Comparison of ENCODE assay signal across 1 cellular context in the genomic region with DNA sequence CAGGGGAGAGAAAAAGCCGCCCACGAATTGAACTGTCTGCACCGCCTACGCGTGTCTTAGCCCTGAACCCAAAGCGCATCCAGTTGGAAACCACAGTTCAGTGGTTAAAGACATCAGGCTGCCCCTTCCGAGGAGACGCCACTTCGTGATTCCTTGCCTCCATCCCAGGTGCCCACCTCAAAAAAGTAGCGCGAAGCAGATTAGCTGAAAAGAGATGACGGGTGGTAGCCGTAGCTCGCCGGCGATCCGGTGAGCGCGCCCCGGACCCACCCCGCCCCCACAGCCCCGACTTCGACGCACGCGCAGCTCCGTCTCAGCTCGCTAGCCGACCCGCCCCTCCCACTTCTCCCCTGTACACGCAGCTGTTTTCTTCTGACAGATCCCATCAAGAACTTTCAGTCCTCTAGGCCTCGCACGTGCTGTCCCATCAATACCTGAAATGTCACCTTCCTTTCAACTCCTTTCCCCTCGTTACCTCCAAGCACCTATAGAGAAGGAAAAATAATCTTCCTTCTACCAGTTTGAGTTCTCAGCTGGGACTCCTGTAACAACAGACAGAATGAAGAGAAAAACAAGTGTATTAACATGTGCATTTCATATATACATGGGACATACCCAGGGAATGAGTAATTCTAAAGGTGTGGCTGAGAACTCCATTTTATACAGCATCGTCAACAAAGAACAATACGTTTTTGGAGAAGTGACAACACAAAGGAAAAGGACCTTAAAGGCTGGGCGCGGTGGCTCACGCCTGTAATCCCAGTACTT.
TF ChIP-seq lines count a peak whose summit lies in the region.

No MANE protein-coding gene starts in this region.

TF ChIP-seq in K562, 482 proteins besides CTCF, POLR2A, EP300 and RAD21 (continued from another document and continues in another):
- TF ChIP-seq, protein P1, sequence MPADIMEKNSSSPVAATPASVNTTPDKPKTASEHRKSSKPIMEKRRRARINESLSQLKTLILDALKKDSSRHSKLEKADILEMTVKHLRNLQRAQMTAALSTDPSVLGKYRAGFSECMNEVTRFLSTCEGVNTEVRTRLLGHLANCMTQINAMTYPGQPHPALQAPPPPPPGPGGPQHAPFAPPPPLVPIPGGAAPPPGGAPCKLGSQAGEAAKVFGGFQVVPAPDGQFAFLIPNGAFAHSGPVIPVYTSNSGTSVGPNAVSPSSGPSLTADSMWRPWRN (IDR thresholded peaks at IDR 0.05; ENCODE audit: low read depth) = peak; percentile 20; the same call in 1 of the 2 replicates
- TF ChIP-seq HSF4 (CRISPR knock-in tag; IDR thresholded peaks at IDR 0.05; ENCODE audit: borderline replicate concordance) (no peak), PRMT5 (CRISPR knock-in tag; IDR thresholded peaks at IDR 0.05) (no peak), E2F1 (CRISPR knock-in tag; IDR thresholded peaks at IDR 0.05) (no peak), FOSL1 (tag; conservative IDR thresholded peaks at IDR 0.05) (no peak; the same call in 1 of the 2 replicates), MXD1 (CRISPR knock-in tag; IDR thresholded peaks at IDR 0.05; ENCODE audit: borderline replicate concordance, poor library complexity, severe bottlenecking) (peak; percentile 56), MCM7 (IDR thresholded peaks at IDR 0.05) (no peak), CTCFL (IDR thresholded peaks at IDR 0.05; ENCODE audit: borderline replicate concordance, insufficient read depth, low read depth, low read length, poor library complexity, severe bottlenecking) (no peak), NFIX (CRISPR knock-in tag; IDR thresholded peaks at IDR 0.05; ENCODE audit: low read depth) (no peak), ZNF212 (CRISPR knock-in tag; IDR thresholded peaks at IDR 0.05) (no peak), SOX6 (IDR thresholded peaks at IDR 0.05) (peak; percentile 60; the same call in 1 of the 2 replicates), MITF (IDR thresholded peaks at IDR 0.05) (no peak), ZNF224 (CRISPR knock-in tag; IDR thresholded peaks at IDR 0.05) (no peak), NFRKB (IDR thresholded peaks at IDR 0.05; ENCODE audit: low read depth) (peak; percentile 10; the same call in 1 of the 2 replicates), TFE3 (CRISPR knock-in tag; IDR thresholded peaks at IDR 0.05) (no peak), TEAD2 (tag; IDR thresholded peaks at IDR 0.05) (no peak), LCOR (CRISPR knock-in tag; IDR thresholded peaks at IDR 0.05) (no peak), MAX (CRISPR knock-in tag; IDR thresholded peaks at IDR 0.05) (peak; percentile 70), ZNF354B (CRISPR knock-in tag; IDR thresholded peaks at IDR 0.05) (no peak), POLR3G (IDR thresholded peaks at IDR 0.05; ENCODE audit: extremely low read depth, insufficient read length, insufficient replicate concordance) (no peak), MEIS2 (IDR thresholded peaks at IDR 0.05; ENCODE audit: partially characterized antibody) (peak; percentile 81), CC2D1A (IDR thresholded peaks at IDR 0.05) (0 out of 2 replicates have a peak, but pooled peaks have one; percentile 54), HDAC8 (tag; IDR thresholded peaks at IDR 0.05) (no peak), FOXJ2 (tag; IDR thresholded peaks at IDR 0.05) (0 out of 2 replicates have a peak, but pooled peaks have one; percentile 36), U2AF1 (optimal IDR thresholded peaks at IDR 0.05; ENCODE audit: low read depth, low read length) (no peak), ZNF511 (CRISPR knock-in tag; IDR thresholded peaks at IDR 0.05) (no peak), ZSCAN32 (CRISPR knock-in tag; IDR thresholded peaks at IDR 0.05) (no peak), ZNF134 (CRISPR knock-in tag; conservative IDR thresholded peaks at IDR 0.05) (no peak)
- TF ChIP-seq, protein P2, sequence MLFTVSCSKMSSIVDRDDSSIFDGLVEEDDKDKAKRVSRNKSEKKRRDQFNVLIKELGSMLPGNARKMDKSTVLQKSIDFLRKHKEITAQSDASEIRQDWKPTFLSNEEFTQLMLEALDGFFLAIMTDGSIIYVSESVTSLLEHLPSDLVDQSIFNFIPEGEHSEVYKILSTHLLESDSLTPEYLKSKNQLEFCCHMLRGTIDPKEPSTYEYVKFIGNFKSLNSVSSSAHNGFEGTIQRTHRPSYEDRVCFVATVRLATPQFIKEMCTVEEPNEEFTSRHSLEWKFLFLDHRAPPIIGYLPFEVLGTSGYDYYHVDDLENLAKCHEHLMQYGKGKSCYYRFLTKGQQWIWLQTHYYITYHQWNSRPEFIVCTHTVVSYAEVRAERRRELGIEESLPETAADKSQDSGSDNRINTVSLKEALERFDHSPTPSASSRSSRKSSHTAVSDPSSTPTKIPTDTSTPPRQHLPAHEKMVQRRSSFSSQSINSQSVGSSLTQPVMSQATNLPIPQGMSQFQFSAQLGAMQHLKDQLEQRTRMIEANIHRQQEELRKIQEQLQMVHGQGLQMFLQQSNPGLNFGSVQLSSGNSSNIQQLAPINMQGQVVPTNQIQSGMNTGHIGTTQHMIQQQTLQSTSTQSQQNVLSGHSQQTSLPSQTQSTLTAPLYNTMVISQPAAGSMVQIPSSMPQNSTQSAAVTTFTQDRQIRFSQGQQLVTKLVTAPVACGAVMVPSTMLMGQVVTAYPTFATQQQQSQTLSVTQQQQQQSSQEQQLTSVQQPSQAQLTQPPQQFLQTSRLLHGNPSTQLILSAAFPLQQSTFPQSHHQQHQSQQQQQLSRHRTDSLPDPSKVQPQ (CRISPR knock-in tag; IDR thresholded peaks at IDR 0.05; ENCODE audit: borderline replicate concordance) = no peak
- TF ChIP-seq, protein P3, sequence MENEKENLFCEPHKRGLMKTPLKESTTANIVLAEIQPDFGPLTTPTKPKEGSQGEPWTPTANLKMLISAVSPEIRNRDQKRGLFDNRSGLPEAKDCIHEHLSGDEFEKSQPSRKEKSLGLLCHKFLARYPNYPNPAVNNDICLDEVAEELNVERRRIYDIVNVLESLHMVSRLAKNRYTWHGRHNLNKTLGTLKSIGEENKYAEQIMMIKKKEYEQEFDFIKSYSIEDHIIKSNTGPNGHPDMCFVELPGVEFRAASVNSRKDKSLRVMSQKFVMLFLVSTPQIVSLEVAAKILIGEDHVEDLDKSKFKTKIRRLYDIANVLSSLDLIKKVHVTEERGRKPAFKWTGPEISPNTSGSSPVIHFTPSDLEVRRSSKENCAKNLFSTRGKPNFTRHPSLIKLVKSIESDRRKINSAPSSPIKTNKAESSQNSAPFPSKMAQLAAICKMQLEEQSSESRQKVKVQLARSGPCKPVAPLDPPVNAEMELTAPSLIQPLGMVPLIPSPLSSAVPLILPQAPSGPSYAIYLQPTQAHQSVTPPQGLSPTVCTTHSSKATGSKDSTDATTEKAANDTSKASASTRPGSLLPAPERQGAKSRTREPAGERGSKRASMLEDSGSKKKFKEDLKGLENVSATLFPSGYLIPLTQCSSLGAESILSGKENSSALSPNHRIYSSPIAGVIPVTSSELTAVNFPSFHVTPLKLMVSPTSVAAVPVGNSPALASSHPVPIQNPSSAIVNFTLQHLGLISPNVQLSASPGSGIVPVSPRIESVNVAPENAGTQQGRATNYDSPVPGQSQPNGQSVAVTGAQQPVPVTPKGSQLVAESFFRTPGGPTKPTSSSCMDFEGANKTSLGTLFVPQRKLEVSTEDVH (IDR thresholded peaks at IDR 0.05; ENCODE audit: low read depth, partially characterized antibody) = no peak
- TF ChIP-seq, protein P4, sequence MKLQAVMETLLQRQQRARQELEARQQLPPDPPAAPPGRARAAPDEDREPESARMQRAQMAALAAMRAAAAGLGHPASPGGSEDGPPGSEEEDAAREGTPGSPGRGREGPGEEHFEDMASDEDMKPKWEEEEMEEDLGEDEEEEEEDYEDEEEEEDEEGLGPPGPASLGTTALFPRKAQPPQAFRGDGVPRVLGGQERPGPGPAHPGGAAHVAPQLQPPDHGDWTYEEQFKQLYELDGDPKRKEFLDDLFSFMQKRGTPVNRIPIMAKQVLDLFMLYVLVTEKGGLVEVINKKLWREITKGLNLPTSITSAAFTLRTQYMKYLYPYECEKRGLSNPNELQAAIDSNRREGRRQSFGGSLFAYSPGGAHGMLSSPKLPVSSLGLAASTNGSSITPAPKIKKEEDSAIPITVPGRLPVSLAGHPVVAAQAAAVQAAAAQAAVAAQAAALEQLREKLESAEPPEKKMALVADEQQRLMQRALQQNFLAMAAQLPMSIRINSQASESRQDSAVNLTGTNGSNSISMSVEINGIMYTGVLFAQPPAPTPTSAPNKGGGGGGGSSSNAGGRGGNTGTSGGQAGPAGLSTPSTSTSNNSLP (IDR thresholded peaks at IDR 0.05; ENCODE audit: borderline replicate concordance, low read depth, low read length) = no peak
- TF ChIP-seq, protein P5, sequence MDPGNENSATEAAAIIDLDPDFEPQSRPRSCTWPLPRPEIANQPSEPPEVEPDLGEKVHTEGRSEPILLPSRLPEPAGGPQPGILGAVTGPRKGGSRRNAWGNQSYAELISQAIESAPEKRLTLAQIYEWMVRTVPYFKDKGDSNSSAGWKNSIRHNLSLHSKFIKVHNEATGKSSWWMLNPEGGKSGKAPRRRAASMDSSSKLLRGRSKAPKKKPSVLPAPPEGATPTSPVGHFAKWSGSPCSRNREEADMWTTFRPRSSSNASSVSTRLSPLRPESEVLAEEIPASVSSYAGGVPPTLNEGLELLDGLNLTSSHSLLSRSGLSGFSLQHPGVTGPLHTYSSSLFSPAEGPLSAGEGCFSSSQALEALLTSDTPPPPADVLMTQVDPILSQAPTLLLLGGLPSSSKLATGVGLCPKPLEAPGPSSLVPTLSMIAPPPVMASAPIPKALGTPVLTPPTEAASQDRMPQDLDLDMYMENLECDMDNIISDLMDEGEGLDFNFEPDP (CRISPR knock-in tag; IDR thresholded peaks at IDR 0.05) = no peak
- TF ChIP-seq, protein P6, sequence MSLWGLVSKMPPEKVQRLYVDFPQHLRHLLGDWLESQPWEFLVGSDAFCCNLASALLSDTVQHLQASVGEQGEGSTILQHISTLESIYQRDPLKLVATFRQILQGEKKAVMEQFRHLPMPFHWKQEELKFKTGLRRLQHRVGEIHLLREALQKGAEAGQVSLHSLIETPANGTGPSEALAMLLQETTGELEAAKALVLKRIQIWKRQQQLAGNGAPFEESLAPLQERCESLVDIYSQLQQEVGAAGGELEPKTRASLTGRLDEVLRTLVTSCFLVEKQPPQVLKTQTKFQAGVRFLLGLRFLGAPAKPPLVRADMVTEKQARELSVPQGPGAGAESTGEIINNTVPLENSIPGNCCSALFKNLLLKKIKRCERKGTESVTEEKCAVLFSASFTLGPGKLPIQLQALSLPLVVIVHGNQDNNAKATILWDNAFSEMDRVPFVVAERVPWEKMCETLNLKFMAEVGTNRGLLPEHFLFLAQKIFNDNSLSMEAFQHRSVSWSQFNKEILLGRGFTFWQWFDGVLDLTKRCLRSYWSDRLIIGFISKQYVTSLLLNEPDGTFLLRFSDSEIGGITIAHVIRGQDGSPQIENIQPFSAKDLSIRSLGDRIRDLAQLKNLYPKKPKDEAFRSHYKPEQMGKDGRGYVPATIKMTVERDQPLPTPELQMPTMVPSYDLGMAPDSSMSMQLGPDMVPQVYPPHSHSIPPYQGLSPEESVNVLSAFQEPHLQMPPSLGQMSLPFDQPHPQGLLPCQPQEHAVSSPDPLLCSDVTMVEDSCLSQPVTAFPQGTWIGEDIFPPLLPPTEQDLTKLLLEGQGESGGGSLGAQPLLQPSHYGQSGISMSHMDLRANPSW (CRISPR knock-in tag; IDR thresholded peaks at IDR 0.05) = no peak
